In genomic region chr2:176076063-176076462, GRCh38 we compare ENCODE assay signal across 1 cellular context.
TF ChIP-seq lines count a peak whose summit lies in the region.

No MANE protein-coding gene starts in this region.

TF ChIP-seq in endothelial cell of umbilical vein, 7 proteins besides CTCF, POLR2A, EP300 and RAD21:
- TF ChIP-seq EZH2 (IDR thresholded peaks at IDR 0.05; ENCODE audit: borderline replicate concordance, low read depth, low read length, severe bottlenecking) (peak; percentile 51), MYC (IDR thresholded peaks at IDR 0.05; ENCODE audit: low read depth, low read length) (no peak)
